Comparison of ENCODE assay signal across 10 cellular contexts in the genomic region with DNA sequence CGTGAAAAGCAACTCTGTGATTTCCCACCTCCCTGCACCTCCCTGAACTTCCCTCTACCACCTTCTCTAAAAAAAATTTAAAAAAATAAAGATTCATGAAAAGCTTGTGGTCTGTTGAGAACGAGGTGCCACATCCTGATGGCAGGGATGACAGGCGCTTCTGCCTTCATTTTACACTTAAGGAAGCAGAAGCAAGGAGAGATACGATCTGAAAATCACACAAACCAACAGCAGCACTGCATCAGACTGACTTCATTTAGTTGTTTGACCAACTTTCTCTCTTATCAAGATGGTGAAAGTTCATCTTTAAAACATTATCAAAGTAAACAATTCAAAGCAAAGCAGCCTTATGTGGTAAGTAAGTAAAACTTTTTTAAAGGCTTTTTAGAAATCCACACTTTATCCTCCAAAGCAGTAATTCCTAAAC. TPM values are rescaled to one million over a fixed set of nuclear protein-coding genes. Genes with fewer than 3 reads are reported as not detected.
DNase-seq lines count a peak whose midpoint lies in the region; ATAC-seq and TF ChIP-seq lines count a peak whose summit lies in the region.
"Had no signal": no experiment of that assay in that cellular context is flagged by ENCODE, and none has a peak within 500 bp of the region (broad histone marks: within the 10 kb centered on the region; RNA-seq: fewer than 3 reads in every experiment).

No MANE protein-coding gene starts in this region.

- no peak for DNase-seq in activated T-cell treated with anti-CD3 and anti-CD28 coated beads, Interleukin-2, amount 50 U/mL, for 24 hours
- DNase-seq in activated T-cell treated with anti-CD3 and anti-CD28 coated beads for 4 hours (no peak), OCI-M1 (lab: John Stamatoyannopoulos, UW) (peak; percentile 17), dorsolateral prefrontal cortex (no peak), head of caudate nucleus (no peak), NCI-H524 (lab: John Stamatoyannopoulos, UW) (no peak)
- no peak for DNase-seq in stimulated activated naive B cell treated with anti-CD40 and anti-IgM and Interleukin-4, amounts not matched to agents 10 μg/mL and 1 μg/mL and 100 μg/mL, for 72 hours
- DNase-seq: NCI-H526 treated with DMSO at 0.1 percent for 48 hours, pancreas had no signal

- peaks cover 16% of the 10 kb centered on the region for H3K36me3 Mint-ChIP-seq in activated T-cell treated with anti-CD3 and anti-CD28 coated beads, Interleukin-2, amount 50 U/mL, for 24 hours (ENCODE audit: low read depth)
- H3K36me3 Mint-ChIP-seq in stimulated activated naive B cell treated with anti-CD40 and anti-IgM and Interleukin-4, amounts not matched to agents 10 μg/mL and 1 μg/mL and 100 μg/mL, for 72 hours = peaks cover 27 to 35% of the 10 kb centered on the region in 2 donors

- peaks cover 61% of the 10 kb centered on the region for H3K4me1 Mint-ChIP-seq in activated T-cell treated with anti-CD3 and anti-CD28 coated beads, Interleukin-2, amount 50 U/mL, for 24 hours (ENCODE audit: low read depth)
- peaks cover 17 to 34% of the 10 kb centered on the region in 2 donors for H3K4me1 Mint-ChIP-seq in stimulated activated naive B cell treated with anti-CD40 and anti-IgM and Interleukin-4, amounts not matched to agents 10 μg/mL and 1 μg/mL and 100 μg/mL, for 72 hours

- no peak overlapping the region for H3K4me3 ChIP-seq in dorsolateral prefrontal cortex
- H3K4me3 ChIP-seq: pancreas had no signal

- H3K27me3 Mint-ChIP-seq in activated T-cell treated with anti-CD3 and anti-CD28 coated beads, Interleukin-2, amount 50 U/mL, for 24 hours = no peaks in the 10 kb centered on the region
- H3K27me3 Mint-ChIP-seq in stimulated activated naive B cell treated with anti-CD40 and anti-IgM and Interleukin-4, amounts not matched to agents 10 μg/mL and 1 μg/mL and 100 μg/mL, for 72 hours = no peaks in the 10 kb centered on the region

- ATAC-seq in stimulated activated naive B cell treated with anti-CD40 and anti-IgM and Interleukin-4, amounts not matched to agents 10 μg/mL and 1 μg/mL and 100 μg/mL, for 72 hours (replicated peaks) = peak; percentile 45 to 50
- ATAC-seq in GM21576 (IDR thresholded peaks at IDR 0.05; ENCODE audit: unreplicated experiment) = no peak

- TF ChIP-seq CTCF in dorsolateral prefrontal cortex (IDR thresholded peaks at IDR 0.05 in 54 of 56, conservative IDR thresholded peaks at IDR 0.05 in 2 of 56; ENCODE audit: low read depth in 1 of 56, partially characterized antibody in 56 of 56) = no peak

- H3K27ac ChIP-seq in dorsolateral prefrontal cortex = peak overlapping the region in 34 of 59 donors; percentile 7 to 95 (median 84)
- H3K27ac ChIP-seq: pancreas had no signal

- H3K27me3 ChIP-seq in dorsolateral prefrontal cortex = no peaks in the 10 kb centered on the region
- H3K27me3 ChIP-seq: pancreas had no signal

- peak overlapping the region; percentile 78 for H3K27ac Mint-ChIP-seq in activated T-cell treated with anti-CD3 and anti-CD28 coated beads, Interleukin-2, amount 50 U/mL, for 24 hours
- H3K27ac Mint-ChIP-seq in stimulated activated naive B cell treated with anti-CD40 and anti-IgM and Interleukin-4, amounts not matched to agents 10 μg/mL and 1 μg/mL and 100 μg/mL, for 72 hours = no peak overlapping the region

- intact Hi-C loops in dorsolateral prefrontal cortex (cut with DNase I) = loop anchor here in 1 of 2 donors (2.0 kb wide), 1 partner anchor 15 kb away; a partner anchor contains a TSS
- intact Hi-C loops in head of caudate nucleus (cut with DNase I) = no loop called here

- H3K4me3 Mint-ChIP-seq in activated T-cell treated with anti-CD3 and anti-CD28 coated beads, Interleukin-2, amount 50 U/mL, for 24 hours = no peak overlapping the region
- no peak overlapping the region for H3K4me3 Mint-ChIP-seq in stimulated activated naive B cell treated with anti-CD40 and anti-IgM and Interleukin-4, amounts not matched to agents 10 μg/mL and 1 μg/mL and 100 μg/mL, for 72 hours

- H3K9me3 Mint-ChIP-seq in activated T-cell treated with anti-CD3 and anti-CD28 coated beads, Interleukin-2, amount 50 U/mL, for 24 hours = no peaks in the 10 kb centered on the region
- peaks cover 5 to 9% of the 10 kb centered on the region in 2 donors for H3K9me3 Mint-ChIP-seq in stimulated activated naive B cell treated with anti-CD40 and anti-IgM and Interleukin-4, amounts not matched to agents 10 μg/mL and 1 μg/mL and 100 μg/mL, for 72 hours

RNA-seq across cellular contexts. Expression of a gene that starts 15.5 kb away (rescaled TPM):
- total RNA-seq in dorsolateral prefrontal cortex = 10 to 100 TPM; 24.8 to 56.2 (median 37.5) TPM

RNA-seq across cellular contexts. Expression of a gene that starts 27.7 kb away (rescaled TPM):
- total RNA-seq in dorsolateral prefrontal cortex = 10 to 100 TPM; 12.3 to 28.1 (median 20.4) TPM
